Comparison of ENCODE assay signal across 2 cellular contexts in the genomic region with DNA sequence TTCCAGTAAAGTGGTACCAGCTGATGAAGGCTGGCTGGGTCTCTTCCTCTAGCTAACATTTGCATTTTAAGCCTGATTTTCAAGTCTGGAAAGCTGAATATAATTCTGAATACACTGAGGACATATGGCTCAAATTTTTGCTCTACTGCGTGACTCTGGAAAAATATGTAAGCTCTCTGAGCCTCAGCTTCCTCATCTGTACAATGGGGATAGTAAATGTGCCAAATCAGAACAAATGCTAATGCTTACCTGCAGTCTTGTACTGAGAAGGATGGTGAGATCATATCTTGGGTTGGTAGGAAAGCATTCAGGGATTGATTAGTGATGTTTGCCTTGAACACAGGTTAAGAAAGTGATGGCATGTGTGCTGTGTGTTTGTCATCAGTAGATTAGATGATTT.
TF ChIP-seq lines count a peak whose summit lies in the region.

No MANE protein-coding gene starts in this region.

TF ChIP-seq in A549, 52 proteins besides CTCF, POLR2A, EP300 and RAD21:
- TF ChIP-seq HDAC2 (IDR thresholded peaks at IDR 0.05): peak; percentile 34; the same call in 1 of the 2 replicates
- TF ChIP-seq RNF2 (IDR thresholded peaks at IDR 0.05; ENCODE audit: borderline replicate concordance, low read depth): no peak
- no peak for TF ChIP-seq JUNB (IDR thresholded peaks at IDR 0.05)
- TF ChIP-seq CHD2 (IDR thresholded peaks at IDR 0.05; ENCODE audit: low read length, partially characterized antibody): no peak

TF ChIP-seq in K562, 482 proteins besides CTCF, POLR2A, EP300 and RAD21:
- TF ChIP-seq, protein P1, sequence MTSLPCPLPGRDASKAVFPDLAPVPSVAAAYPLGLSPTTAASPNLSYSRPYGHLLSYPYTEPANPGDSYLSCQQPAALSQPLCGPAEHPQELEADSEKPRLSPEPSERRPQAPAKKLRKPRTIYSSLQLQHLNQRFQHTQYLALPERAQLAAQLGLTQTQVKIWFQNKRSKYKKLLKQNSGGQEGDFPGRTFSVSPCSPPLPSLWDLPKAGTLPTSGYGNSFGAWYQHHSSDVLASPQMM (CRISPR knock-in tag; IDR thresholded peaks at IDR 0.05): no peak
- TF ChIP-seq MCM3 (IDR thresholded peaks at IDR 0.05) (no peak), RBM25 (IDR thresholded peaks at IDR 0.05; ENCODE audit: low read depth, low read length, severe bottlenecking) (peak; percentile 94), SAP30 (IDR thresholded peaks at IDR 0.05; ENCODE audit: borderline replicate concordance, insufficient read depth, low read depth, low read length, poor library complexity, severe bottlenecking) (no peak), BCOR (IDR thresholded peaks at IDR 0.05) (peak; percentile 81), POLR2AphosphoS5 (IDR thresholded peaks at IDR 0.05; ENCODE audit: control insufficient read depth, insufficient read depth, low read depth, low read length) (no peak), ZNF589 (CRISPR knock-in tag; IDR thresholded peaks at IDR 0.05; ENCODE audit: low read depth) (no peak), ADNP (tag; IDR thresholded peaks at IDR 0.05) (peak; percentile 66; the same call in 1 of the 2 replicates), FOXJ2 (tag; IDR thresholded peaks at IDR 0.05) (no peak), ZNF354B (CRISPR knock-in tag; IDR thresholded peaks at IDR 0.05) (no peak), HDAC2 (IDR thresholded peaks at IDR 0.05) (peak; percentile 28; the same call in 1 of the 2 replicates), MTA3 (IDR thresholded peaks at IDR 0.05; ENCODE audit: borderline replicate concordance) (no peak), TSC22D4 (tag; IDR thresholded peaks at IDR 0.05) (no peak), TARDBP (IDR thresholded peaks at IDR 0.05) (no peak), KLF10 (CRISPR knock-in tag; IDR thresholded peaks at IDR 0.05) (no peak)
